In the genomic region with DNA sequence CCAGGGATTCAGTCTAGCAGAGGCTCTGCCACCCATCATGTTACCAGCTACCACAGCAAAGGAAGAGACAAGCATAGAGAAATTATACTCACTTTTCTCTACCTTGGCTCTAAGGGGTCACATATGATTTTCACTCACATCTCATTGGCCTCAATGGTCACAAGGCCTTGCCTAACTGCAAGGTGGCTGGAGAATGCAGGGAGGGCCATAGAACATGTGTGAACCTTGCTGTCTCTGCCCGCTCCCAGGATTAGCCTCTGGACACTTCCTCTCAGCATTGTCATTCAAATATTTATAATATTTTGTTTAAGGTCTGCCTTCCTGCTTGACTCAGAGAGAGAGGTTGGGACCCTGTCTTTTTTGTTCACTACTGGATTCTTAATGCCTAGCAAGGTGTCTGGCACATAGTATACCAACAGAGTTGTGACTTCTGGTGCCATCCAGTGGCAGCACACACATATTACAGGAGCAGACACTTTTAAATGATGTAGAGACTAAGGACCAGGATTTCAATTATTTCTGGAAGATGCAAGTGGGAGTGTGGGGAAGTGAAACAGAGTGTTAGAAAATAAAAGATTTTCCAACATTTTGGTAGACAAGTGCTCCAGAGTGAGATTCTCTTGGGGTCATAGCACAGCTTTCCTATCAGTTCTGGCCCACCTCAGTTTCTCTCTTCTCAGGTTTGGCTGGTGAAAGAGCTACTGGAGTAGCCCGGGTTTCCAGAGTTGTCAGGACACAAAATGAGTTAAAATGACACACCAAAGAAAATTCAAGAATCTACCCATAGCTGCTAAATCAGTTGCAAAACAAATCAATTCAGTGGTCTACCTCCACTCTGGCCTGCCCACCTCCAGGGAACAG, we compare ENCODE assay signal across 7 cellular contexts.
DNase-seq lines count a peak whose midpoint lies in the region; ATAC-seq, FAIRE-seq and TF ChIP-seq lines count a peak whose summit lies in the region.

No MANE protein-coding gene starts in this region.

- no peaks in the 10 kb centered on the region for H3K9me3 ChIP-seq in body of pancreas
- H3K9me3 ChIP-seq in kidney (ENCODE audit: control insufficient read depth in 1 of 2, low read length in 2 of 2) = no peaks in the 10 kb centered on the region

- no peaks in the 10 kb centered on the region for H3K27me3 ChIP-seq in body of pancreas

- no peak overlapping the region for H3K27ac ChIP-seq in body of pancreas
- no peak overlapping the region for H3K27ac ChIP-seq in kidney (ENCODE audit: low read depth in 2 of 2, low read length in 2 of 2)

- FAIRE-seq in kidney (lab: Jason Lieb, UNC) = peak; percentile 6

- ATAC-seq in GM21786 (IDR thresholded peaks at IDR 0.05; ENCODE audit: unreplicated experiment) = peak; percentile 75
- ATAC-seq in body of pancreas = peak; percentile 77

- peak; percentile 74 for TF ChIP-seq CTCF in GM12864 (IDR thresholded peaks at IDR 0.05; ENCODE audit: low read depth, low read length, missing control alignments)
- peak; percentile 66 to 88 (median 83) for TF ChIP-seq CTCF in body of pancreas (IDR thresholded peaks at IDR 0.05)
- TF ChIP-seq CTCF in kidney (IDR thresholded peaks at IDR 0.05; ENCODE audit: borderline replicate concordance, extremely low read depth, insufficient read depth) = peak; percentile 79

- H3K4me3 ChIP-seq in GM12864 (ENCODE audit: low read depth, low read length) = no peak overlapping the region
- H3K4me3 ChIP-seq in body of pancreas = no peak overlapping the region
- no peak overlapping the region for H3K4me3 ChIP-seq in kidney (ENCODE audit: low read length in 2 of 2)

- 68 to 73% methylated on average over 2 of the region's 2 CpGs for WGBS in body of pancreas, 2 donors

- intact Hi-C loops in body of pancreas (cut with DNase I) (loop anchor here (10.0 kb wide), 2 partner anchors 129 to 239 kb away; no protein-coding TSS in a partner anchor), kidney (cut with DNase I) (loop anchor here (10.0 kb wide), 1 partner anchor 209 kb away; no protein-coding TSS in a partner anchor)

- H3K9ac ChIP-seq in kidney (ENCODE audit: low read length in 2 of 2) = no peak overlapping the region

- DNase-seq in GM12864 (ENCODE audit: low read depth) (no peak), LoVo (ENCODE audit: low spot score) (peak; percentile 61), T-helper 9 cell (peak; percentile 50), body of pancreas (peak; percentile 63 to 75 (median 70)), kidney (no peak)
- DNase-seq in stimulated activated CD4-positive, alpha-beta T cell treated with anti-CD3 and anti-CD28 coated beads, Interleukin-4, amount 100 ng/mL, for 48 hours (ENCODE audit: low read depth in 2 of 2) = peak; percentile 46 to 61

- TF ChIP-seq POLR2A in body of pancreas (IDR thresholded peaks at IDR 0.05) = no peak

- H3K36me3 ChIP-seq in body of pancreas (replicated peaks in 1 of 2; ENCODE audit: insufficient read depth in 1 of 2, low read depth in 2 of 2) = no peaks in the 10 kb centered on the region
- no peaks in the 10 kb centered on the region for H3K36me3 ChIP-seq in kidney (ENCODE audit: control insufficient read depth in 1 of 2, insufficient read depth in 2 of 2, low read length in 2 of 2)

- H3K4me1 ChIP-seq in body of pancreas = peaks cover 4% of the 10 kb centered on the region
- no peaks in the 10 kb centered on the region for H3K4me1 ChIP-seq in kidney (ENCODE audit: control insufficient read depth in 1 of 2, insufficient read depth in 1 of 2, low read depth in 1 of 2, low read length in 2 of 2)

Comparison
In these comparisons a context has a peak if more than half of its experiments do, and no peak if none do; other contexts are left out.
1. DNase-seq: peak in LoVo (single experiment), T-helper 9 cell (single experiment), body of pancreas (4 of 4) and stimulated activated CD4-positive, alpha-beta T cell treated with anti-CD3 and anti-CD28 coated beads, Interleukin-4, amount 100 ng/mL, for 48 hours (2 of 2); none in GM12864 (single experiment) and kidney (single experiment).
2. Peak in every context shown above with its lines, with median percentiles within 50 percentile points of each other: CTCF ChIP-seq.